In genomic region chr14:65102441-65103149, GRCh38 we compare ENCODE assay signal across 1 cellular context.
TF ChIP-seq lines count a peak whose summit lies in the region.

Gene MAX, minus strand, starts transcription at chr14:65102517. Its CDS starts 178 bp downstream, at chr14:65102339.

TF ChIP-seq in H1, 55 proteins besides CTCF, POLR2A, EP300 and RAD21 (continued from another document):
- TF ChIP-seq E2F6 (IDR thresholded peaks at IDR 0.05) (peak; percentile 85), KDM1A (IDR thresholded peaks at IDR 0.05; ENCODE audit: borderline replicate concordance, low read length) (no peak), FOSL1 (IDR thresholded peaks at IDR 0.05; ENCODE audit: insufficient read depth, low read depth, low read length) (no peak), NRF1 (IDR thresholded peaks at IDR 0.05; ENCODE audit: low read depth, low read length) (0 out of 2 replicates have a peak, but pooled peaks have one; percentile 35), MAX (IDR thresholded peaks at IDR 0.05) (peak; percentile 93), BACH1 (IDR thresholded peaks at IDR 0.05; ENCODE audit: low read length) (0 out of 2 replicates have a peak, but pooled peaks have one; percentile 9), GABPA (IDR thresholded peaks at IDR 0.05; ENCODE audit: borderline replicate concordance, insufficient read depth, low read length) (no peak), SAP30 (IDR thresholded peaks at IDR 0.05; ENCODE audit: insufficient read depth, insufficient replicate concordance, low read length) (no peak), JUN (IDR thresholded peaks at IDR 0.05; ENCODE audit: low read depth, low read length) (no peak), PHF8 (conservative IDR thresholded peaks at IDR 0.05; ENCODE audit: low read depth, low read length) (peak; percentile 41), ATF3 (IDR thresholded peaks at IDR 0.05; ENCODE audit: insufficient read depth, low read depth, low read length) (peak; percentile 94)
